ENCODE assay signal across 15 cellular contexts in genomic region chr13:29958476-29958875, GRCh38.
"Had no signal": no experiment of that assay in that cellular context is flagged by ENCODE, and none has a peak within 500 bp of the region (broad histone marks: within the 10 kb centered on the region; RNA-seq: fewer than 3 reads in every experiment).

No MANE protein-coding gene starts in this region.

- H3K4me3 Mint-ChIP-seq: activated CD4-positive, alpha-beta T cell treated with anti-CD3 and anti-CD28 coated beads for 36 hours; activated naive CD4-positive, alpha-beta T cell treated with anti-CD3 and anti-CD28 coated beads, Interleukin-2, amount 50 U/mL, for 24 hours; activated T-helper 17 cell treated with anti-CD3 and anti-CD28 coated beads, Interleukin-2, amount 50 U/mL, for 72 hours; natural killer cell; stimulated activated memory B cell treated with anti-CD40 and anti-IgM and Interleukin-4, amounts not matched to agents 10 μg/mL and 1 μg/mL and 100 μg/mL, for 72 hours; type B pancreatic cell had no signal

- H3K27ac ChIP-seq: epithelial cell of prostate, left ventricle myocardium inferior, WERI-Rb-1 had no signal

- H3K9me3 ChIP-seq: left ventricle myocardium inferior had no signal

- H3K27ac Mint-ChIP-seq: activated CD4-positive, alpha-beta T cell treated with anti-CD3 and anti-CD28 coated beads for 36 hours; activated naive CD4-positive, alpha-beta T cell treated with anti-CD3 and anti-CD28 coated beads, Interleukin-2, amount 50 U/mL, for 24 hours; activated T-helper 17 cell treated with anti-CD3 and anti-CD28 coated beads, Interleukin-2, amount 50 U/mL, for 72 hours; natural killer cell; stimulated activated memory B cell treated with anti-CD40 and anti-IgM and Interleukin-4, amounts not matched to agents 10 μg/mL and 1 μg/mL and 100 μg/mL, for 72 hours; type B pancreatic cell had no signal

- H3K4me1 ChIP-seq: left ventricle myocardium inferior had no signal

- H3K36me3 ChIP-seq: left ventricle myocardium inferior, WERI-Rb-1 had no signal

- H3K27me3 Mint-ChIP-seq: activated CD4-positive, alpha-beta T cell treated with anti-CD3 and anti-CD28 coated beads for 36 hours; activated naive CD4-positive, alpha-beta T cell treated with anti-CD3 and anti-CD28 coated beads, Interleukin-2, amount 50 U/mL, for 24 hours; activated T-helper 17 cell treated with anti-CD3 and anti-CD28 coated beads, Interleukin-2, amount 50 U/mL, for 72 hours had no signal

- ATAC-seq: activated CD4-positive, alpha-beta T cell treated with anti-CD3 and anti-CD28 coated beads for 36 hours; activated T-helper 17 cell treated with anti-CD3 and anti-CD28 coated beads, Interleukin-2, amount 50 U/mL, for 72 hours; stimulated activated memory B cell treated with anti-CD40 and anti-IgM and Interleukin-4, amounts not matched to agents 10 μg/mL and 1 μg/mL and 100 μg/mL, for 72 hours had no signal

- H3K4me3 ChIP-seq: left ventricle myocardium inferior had no signal

- H3K36me3 Mint-ChIP-seq: activated naive CD4-positive, alpha-beta T cell treated with anti-CD3 and anti-CD28 coated beads, Interleukin-2, amount 50 U/mL, for 24 hours; natural killer cell; stimulated activated memory B cell treated with anti-CD40 and anti-IgM and Interleukin-4, amounts not matched to agents 10 μg/mL and 1 μg/mL and 100 μg/mL, for 72 hours; type B pancreatic cell had no signal

- DNase-seq: activated CD4-positive, alpha-beta T cell treated with anti-CD3 and anti-CD28 coated beads for 36 hours; amniotic stem cell; cortex of kidney; effector CD8-positive, alpha-beta T cell; left ventricle myocardium inferior; natural killer cell; nucleus accumbens; stimulated activated CD4-positive, alpha-beta T cell treated with anti-CD3 and anti-CD28 coated beads, Interleukin-2, amount 100 ng/mL, for 48 hours; T1000; WERI-Rb-1 had no signal

- H3K9me3 Mint-ChIP-seq: activated naive CD4-positive, alpha-beta T cell treated with anti-CD3 and anti-CD28 coated beads, Interleukin-2, amount 50 U/mL, for 24 hours; activated T-helper 17 cell treated with anti-CD3 and anti-CD28 coated beads, Interleukin-2, amount 50 U/mL, for 72 hours; natural killer cell; stimulated activated memory B cell treated with anti-CD40 and anti-IgM and Interleukin-4, amounts not matched to agents 10 μg/mL and 1 μg/mL and 100 μg/mL, for 72 hours had no signal
